Comparison of ENCODE assay signal across 1 cellular context in genomic region chr16:86011532-86011931, GRCh38.
TF ChIP-seq lines count a peak whose summit lies in the region.

No MANE protein-coding gene starts in this region.

TF ChIP-seq in GM12878, 131 proteins besides CTCF, POLR2A, EP300 and RAD21:
- peak; percentile 22; the same call in 1 of the 2 replicates for TF ChIP-seq ZNF384 (IDR thresholded peaks at IDR 0.05; ENCODE audit: borderline replicate concordance, low read depth, low read length)
- TF ChIP-seq IKZF1 (conservative IDR thresholded peaks at IDR 0.05) = peak; percentile 76
- TF ChIP-seq CBFB (IDR thresholded peaks at IDR 0.05; ENCODE audit: low read depth) = 0 out of 2 replicates have a peak, but pooled peaks have one; percentile 27
- TF ChIP-seq FOXK2 (IDR thresholded peaks at IDR 0.05) = no peak
- 0 out of 3 replicates have a peak, but pooled peaks have one; percentile 26 for TF ChIP-seq POU2F2 (IDR thresholded peaks at IDR 0.05; ENCODE audit: borderline replicate concordance, low read depth, low read length)
- peak; percentile 87 to 93 for TF ChIP-seq IKZF2 (IDR thresholded peaks at IDR 0.05)
- 0 out of 2 replicates have a peak, but pooled peaks have one; percentile 25 for TF ChIP-seq TCF3 (IDR thresholded peaks at IDR 0.05; ENCODE audit: borderline replicate concordance, insufficient read depth, low read depth, low read length)
- no peak for TF ChIP-seq E4F1 (IDR thresholded peaks at IDR 0.05; ENCODE audit: borderline replicate concordance, partially characterized antibody)
- TF ChIP-seq PML (IDR thresholded peaks at IDR 0.05; ENCODE audit: low read length) = no peak
- no peak for TF ChIP-seq NFXL1 (IDR thresholded peaks at IDR 0.05; ENCODE audit: borderline replicate concordance)
- TF ChIP-seq MEF2B (IDR thresholded peaks at IDR 0.05; ENCODE audit: partially characterized antibody, poor library complexity, severe bottlenecking) = peak; percentile 74
- peak; percentile 79; the same call in 1 of the 2 replicates for TF ChIP-seq SPI1 (IDR thresholded peaks at IDR 0.05; ENCODE audit: borderline replicate concordance, insufficient read depth, low read depth, low read length)
- peak; percentile 63; the same call in 1 of the 2 replicates for TF ChIP-seq IRF4 (IDR thresholded peaks at IDR 0.05; ENCODE audit: low read depth, low read length)
- TF ChIP-seq RUNX3 (IDR thresholded peaks at IDR 0.05; ENCODE audit: low read length) = peak; percentile 81
- TF ChIP-seq BRCA1 (IDR thresholded peaks at IDR 0.05; ENCODE audit: low read depth, low read length) = no peak
- peak; percentile 73 for TF ChIP-seq RELB (IDR thresholded peaks at IDR 0.05; ENCODE audit: low read depth)
- TF ChIP-seq GATAD2B (conservative IDR thresholded peaks at IDR 0.05; ENCODE audit: low read depth) = 0 out of 2 replicates have a peak, but pooled peaks have one; percentile 20
- TF ChIP-seq ETV6 (conservative IDR thresholded peaks at IDR 0.05 in 1 of 2, IDR thresholded peaks at IDR 0.05 in 1 of 2; ENCODE audit: borderline replicate concordance in 1 of 2, low read depth in 1 of 2) = peak in 1 of 2 experiments; percentile 94; a peak in 2 of 4 replicates
- TF ChIP-seq MTA2 (IDR thresholded peaks at IDR 0.05; ENCODE audit: low read depth) = 0 out of 2 replicates have a peak, but pooled peaks have one; percentile 13
- TF ChIP-seq JUNB (IDR thresholded peaks at IDR 0.05) = peak; percentile 65
- TF ChIP-seq ATF7 (IDR thresholded peaks at IDR 0.05; ENCODE audit: low read depth) = peak; percentile 37; the same call in 1 of the 2 replicates
- peak; percentile 74 for TF ChIP-seq NFIC (IDR thresholded peaks at IDR 0.05; ENCODE audit: low read depth, low read length)
- TF ChIP-seq EED (IDR thresholded peaks at IDR 0.05; ENCODE audit: low read depth) = peak; percentile 98
- peak; percentile 31 for TF ChIP-seq SP1 (IDR thresholded peaks at IDR 0.05; ENCODE audit: low read depth, low read length)
- TF ChIP-seq TCF7 (IDR thresholded peaks at IDR 0.05; ENCODE audit: borderline replicate concordance) = no peak
- TF ChIP-seq YY1 (IDR thresholded peaks at IDR 0.05; ENCODE audit: low read depth, low read length) = 0 out of 2 replicates have a peak, but pooled peaks have one; percentile 10
- TF ChIP-seq RCOR1 (conservative IDR thresholded peaks at IDR 0.05; ENCODE audit: low read depth, low read length) = no peak
- peak; percentile 60; the same call in 1 of the 2 replicates for TF ChIP-seq PAX5 (IDR thresholded peaks at IDR 0.05; ENCODE audit: borderline replicate concordance, low read depth, low read length)
